1 cellular context compared by ENCODE assay signal in the genomic region with DNA sequence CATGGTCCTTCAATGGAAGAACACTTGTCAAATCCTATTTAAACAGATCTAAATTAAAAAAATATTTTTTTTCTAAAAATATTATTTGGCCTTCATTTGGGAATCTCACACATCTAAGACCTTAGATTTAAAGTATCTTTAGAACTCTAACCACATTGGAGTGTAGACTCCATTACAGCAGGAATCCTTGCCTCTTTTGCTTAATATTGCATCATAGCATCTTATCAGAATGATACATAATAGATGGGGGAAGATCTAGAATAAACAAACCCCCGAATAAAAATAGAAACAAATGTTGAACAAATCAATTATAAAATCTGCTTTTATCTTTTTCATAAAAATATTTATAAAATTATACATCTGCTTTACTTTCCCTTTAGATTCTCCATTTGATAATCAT.
TF ChIP-seq lines count a peak whose summit lies in the region.

No MANE protein-coding gene starts in this region.

TF ChIP-seq in HEK293, 187 proteins besides CTCF, POLR2A, EP300 and RAD21:
- TF ChIP-seq ZNF146 (tag by site-specific recombination; IDR thresholded peaks at IDR 0.05) (no peak), SP2 (tag by site-specific recombination; IDR thresholded peaks at IDR 0.05) (no peak), PRDM1 (tag by site-specific recombination; IDR thresholded peaks at IDR 0.05) (no peak), ATF2 (tag by site-specific recombination; IDR thresholded peaks at IDR 0.05; ENCODE audit: low read depth) (0 out of 2 replicates have a peak, but pooled peaks have one; percentile 15), GFI1B (tag by site-specific recombination; IDR thresholded peaks at IDR 0.05) (no peak), ZNF248 (tag by site-specific recombination; IDR thresholded peaks at IDR 0.05) (no peak), GLIS2 (tag by site-specific recombination; IDR thresholded peaks at IDR 0.05) (no peak)
- TF ChIP-seq, protein P1, sequence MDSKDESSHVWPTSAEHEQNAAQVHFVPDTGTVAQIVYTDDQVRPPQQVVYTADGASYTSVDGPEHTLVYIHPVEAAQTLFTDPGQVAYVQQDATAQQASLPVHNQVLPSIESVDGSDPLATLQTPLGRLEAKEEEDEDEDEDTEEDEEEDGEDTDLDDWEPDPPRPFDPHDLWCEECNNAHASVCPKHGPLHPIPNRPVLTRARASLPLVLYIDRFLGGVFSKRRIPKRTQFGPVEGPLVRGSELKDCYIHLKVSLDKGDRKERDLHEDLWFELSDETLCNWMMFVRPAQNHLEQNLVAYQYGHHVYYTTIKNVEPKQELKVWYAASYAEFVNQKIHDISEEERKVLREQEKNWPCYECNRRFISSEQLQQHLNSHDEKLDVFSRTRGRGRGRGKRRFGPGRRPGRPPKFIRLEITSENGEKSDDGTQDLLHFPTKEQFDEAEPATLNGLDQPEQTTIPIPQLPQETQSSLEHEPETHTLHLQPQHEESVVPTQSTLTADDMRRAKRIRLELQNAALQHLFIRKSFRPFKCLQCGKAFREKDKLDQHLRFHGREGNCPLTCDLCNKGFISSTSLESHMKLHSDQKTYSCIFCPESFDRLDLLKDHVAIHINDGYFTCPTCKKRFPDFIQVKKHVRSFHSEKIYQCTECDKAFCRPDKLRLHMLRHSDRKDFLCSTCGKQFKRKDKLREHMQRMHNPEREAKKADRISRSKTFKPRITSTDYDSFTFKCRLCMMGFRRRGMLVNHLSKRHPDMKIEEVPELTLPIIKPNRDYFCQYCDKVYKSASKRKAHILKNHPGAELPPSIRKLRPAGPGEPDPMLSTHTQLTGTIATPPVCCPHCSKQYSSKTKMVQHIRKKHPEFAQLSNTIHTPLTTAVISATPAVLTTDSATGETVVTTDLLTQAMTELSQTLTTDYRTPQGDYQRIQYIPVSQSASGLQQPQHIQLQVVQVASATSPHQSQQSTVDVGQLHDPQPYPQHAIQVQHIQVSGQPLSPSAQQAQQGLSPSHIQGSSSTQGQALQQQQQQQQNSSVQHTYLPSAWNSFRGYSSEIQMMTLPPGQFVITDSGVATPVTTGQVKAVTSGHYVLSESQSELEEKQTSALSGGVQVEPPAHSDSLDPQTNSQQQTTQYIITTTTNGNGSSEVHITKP (tag by site-specific recombination; IDR thresholded peaks at IDR 0.05) = peak; percentile 43; the same call in 1 of the 2 replicates
TF ChIP-seq in HEK293: peak in this region for 2.
